In genomic region chr10:4429538-4429937, GRCh38 we compare ENCODE assay signal across 12 cellular contexts.
"Had no signal": no experiment of that assay in that cellular context is flagged by ENCODE, and none has a peak within 500 bp of the region (broad histone marks: within the 10 kb centered on the region; RNA-seq: fewer than 3 reads in every experiment).

No MANE protein-coding gene starts in this region.

- H3K36me3 ChIP-seq: ascending aorta, esophagus muscularis mucosa, gastrocnemius medialis, left lung had no signal

- H3K4me3 Mint-ChIP-seq: natural killer cell treated with Interleukin-12 subunit alpha and Interleukin-12 subunit beta and Interleukin-15 and Interleukin-18, amount 100 ng/mL, for 72 hours; stimulated activated effector memory CD8-positive, alpha-beta T cell treated with anti-CD3 and anti-CD28 coated beads, Interleukin-12 subunit alpha, Interleukin-12 subunit beta, amount 100 ng/mL, for 72 hours; T-helper 2 cell treated with Interferon-gamma antibody and Interleukin-4, amounts not matched to agents 5 μg/mL and 100 μg/mL, for 36 hours had no signal

- ATAC-seq: gastrocnemius medialis; left lung; natural killer cell treated with Interleukin-12 subunit alpha and Interleukin-12 subunit beta and Interleukin-15 and Interleukin-18, amount 100 ng/mL, for 72 hours; stimulated activated effector memory CD8-positive, alpha-beta T cell treated with anti-CD3 and anti-CD28 coated beads, Interleukin-12 subunit alpha, Interleukin-12 subunit beta, amount 100 ng/mL, for 72 hours had no signal

- H3K9me3 ChIP-seq: ascending aorta, esophagus muscularis mucosa, gastrocnemius medialis, left lung had no signal

- H3K4me1 ChIP-seq: gastrocnemius medialis, left lung had no signal

- H3K4me1 Mint-ChIP-seq: stimulated activated effector memory CD8-positive, alpha-beta T cell treated with anti-CD3 and anti-CD28 coated beads, Interleukin-12 subunit alpha, Interleukin-12 subunit beta, amount 100 ng/mL, for 72 hours had no signal

- H3K27ac ChIP-seq: ascending aorta, esophagus muscularis mucosa, gastrocnemius medialis, left lung had no signal

- H3K36me3 Mint-ChIP-seq: natural killer cell treated with Interleukin-12 subunit alpha and Interleukin-12 subunit beta and Interleukin-15 and Interleukin-18, amount 100 ng/mL, for 72 hours; stimulated activated effector memory CD8-positive, alpha-beta T cell treated with anti-CD3 and anti-CD28 coated beads, Interleukin-12 subunit alpha, Interleukin-12 subunit beta, amount 100 ng/mL, for 72 hours had no signal

- DNase-seq: activated CD4-positive, alpha-beta T cell treated with anti-CD3 and anti-CD28 coated beads, Interleukin-2, amount 50 U/mL, for 1 hour; activated CD8-positive, alpha-beta memory T cell treated with anti-CD3 and anti-CD28 coated beads for 24 hours; activated naive CD4-positive, alpha-beta T cell treated with Interleukin-2 at 50 U/mL for 16 hours; islet precursor cell; left lung; SW 1271 had no signal

- H3K4me3 ChIP-seq: ascending aorta, esophagus muscularis mucosa, gastrocnemius medialis, left lung had no signal

- H3K27ac Mint-ChIP-seq: natural killer cell treated with Interleukin-12 subunit alpha and Interleukin-12 subunit beta and Interleukin-15 and Interleukin-18, amount 100 ng/mL, for 72 hours; stimulated activated effector memory CD8-positive, alpha-beta T cell treated with anti-CD3 and anti-CD28 coated beads, Interleukin-12 subunit alpha, Interleukin-12 subunit beta, amount 100 ng/mL, for 72 hours; T-helper 2 cell treated with Interferon-gamma antibody and Interleukin-4, amounts not matched to agents 5 μg/mL and 100 μg/mL, for 36 hours had no signal

- H3K9me3 Mint-ChIP-seq: natural killer cell treated with Interleukin-12 subunit alpha and Interleukin-12 subunit beta and Interleukin-15 and Interleukin-18, amount 100 ng/mL, for 72 hours; T-helper 2 cell treated with Interferon-gamma antibody and Interleukin-4, amounts not matched to agents 5 μg/mL and 100 μg/mL, for 36 hours had no signal

- H3K27me3 ChIP-seq: ascending aorta, esophagus muscularis mucosa, gastrocnemius medialis, left lung had no signal
